ENCODE assay signal across 12 cellular contexts in genomic region chr14:67766035-67766680, GRCh38. TPM values are rescaled to one million over a fixed set of nuclear protein-coding genes. Genes with fewer than 3 reads are reported as not detected.
DNase-seq lines count a peak whose midpoint lies in the region; ATAC-seq, FAIRE-seq and TF ChIP-seq lines count a peak whose summit lies in the region.
"Had no signal": no experiment of that assay in that cellular context is flagged by ENCODE, and none has a peak within 500 bp of the region (broad histone marks: within the 10 kb centered on the region; RNA-seq: fewer than 3 reads in every experiment).

No MANE protein-coding gene starts in this region.

- peaks cover 0 to 79% of the 10 kb centered on the region in 2 donors for H3K36me3 ChIP-seq in adrenal gland (replicated peaks in 1 of 2)
- peaks cover 75% of the 10 kb centered on the region for H3K36me3 ChIP-seq in osteoblast (ENCODE audit: insufficient read depth, low read length)

- no peaks in the 10 kb centered on the region for H4K20me1 ChIP-seq in osteoblast (ENCODE audit: insufficient read depth, low read length)

- ATAC-seq in Right ventricle myocardium inferior (peak; percentile 43), HG03025 (IDR thresholded peaks at IDR 0.05; ENCODE audit: low FRiP score, unreplicated experiment) (no peak)

- peaks cover 11% of the 10 kb centered on the region for H3K4me1 Mint-ChIP-seq in mesothelial cell of epicardium

- in situ Hi-C loops in GM13977 (cut with MboI; ENCODE audit: low pct_unique_long_range_greater_than_20kb, low sequenced_read_pairs, unreplicated experiment), result no loop called here

- TF ChIP-seq CTCF in adrenal gland (IDR thresholded peaks at IDR 0.05) (no peak), mesothelial cell of epicardium (IDR thresholded peaks at IDR 0.05; ENCODE audit: unreplicated experiment) (no peak), osteoblast (IDR thresholded peaks at IDR 0.05; ENCODE audit: extremely low read depth, low read depth, low read length) (no peak), GM13977 (IDR thresholded peaks at IDR 0.05; ENCODE audit: extremely low read depth, insufficient read depth, missing control alignments) (no peak)

- peak overlapping the region; percentile 32 for H3K27ac Mint-ChIP-seq in mesothelial cell of epicardium

- no peaks in the 10 kb centered on the region for H3K79me2 ChIP-seq in osteoblast (ENCODE audit: insufficient read depth, low read length)

- TF ChIP-seq POLR2A in adrenal gland (IDR thresholded peaks at IDR 0.05), result no peak
- TF ChIP-seq POLR2A in GM12892 (IDR thresholded peaks at IDR 0.05; ENCODE audit: low read depth, low read length), result no peak

- no peaks in the 10 kb centered on the region for H3K9me3 Mint-ChIP-seq in mesothelial cell of epicardium

- peaks cover 35% of the 10 kb centered on the region for H3K36me3 Mint-ChIP-seq in mesothelial cell of epicardium

- H3K9me3 ChIP-seq in adrenal gland (replicated peaks in 1 of 3), result no peaks in the 10 kb centered on the region
- no peaks in the 10 kb centered on the region for H3K9me3 ChIP-seq in osteoblast (ENCODE audit: low read depth, low read length)
- H3K9me3 ChIP-seq: sigmoid colon had no signal

- no peaks in the 10 kb centered on the region for H3K4me1 ChIP-seq in adrenal gland (replicated peaks in 1 of 2)
- H3K4me1 ChIP-seq in osteoblast (ENCODE audit: insufficient read depth, low read length), result no peaks in the 10 kb centered on the region
- H3K4me1 ChIP-seq: sigmoid colon had no signal

- H3K27ac ChIP-seq in adrenal gland (no peak overlapping the region), osteoblast (ENCODE audit: low read depth, low read length) (no peak overlapping the region)
- H3K27ac ChIP-seq: KMS-11, sigmoid colon had no signal

- intact Hi-C loops in Right ventricle myocardium inferior (cut with DNase I) (no loop called here), cardiac septum (cut with DNase I) (no loop called here), adrenal gland (cut with DNase I) (no loop called here)

- whole genome bisulfite sequencing in adrenal gland, 4 donors, result 70 to 79% (median 71%) methylated on average over 5 to 10 of the region's 10 CpGs

- H3K27me3 Mint-ChIP-seq in mesothelial cell of epicardium (ENCODE audit: low read depth), result no peaks in the 10 kb centered on the region

- H3K4me3 Mint-ChIP-seq in mesothelial cell of epicardium, result no peak overlapping the region

- H3K4me3 ChIP-seq in adrenal gland (no peak overlapping the region), osteoblast (ENCODE audit: insufficient read depth, low read length) (no peak overlapping the region)
- H3K4me3 ChIP-seq: sigmoid colon had no signal

- H2AFZ ChIP-seq in osteoblast (ENCODE audit: low read length), result no peak overlapping the region

- no peak for FAIRE-seq in GM12892 (lab: Jason Lieb, UNC)

- no peak overlapping the region for H3K4me2 ChIP-seq in osteoblast (ENCODE audit: insufficient read depth, low read length)
- H3K4me2 ChIP-seq: KMS-11 had no signal

- H3K27me3 ChIP-seq in adrenal gland (no peaks in the 10 kb centered on the region), osteoblast (ENCODE audit: insufficient read depth, low read length) (no peaks in the 10 kb centered on the region)
- H3K27me3 ChIP-seq: sigmoid colon had no signal

- no peak for DNase-seq in Right ventricle myocardium inferior (ENCODE audit: missing footprints)
- no peak for DNase-seq in cardiac septum (ENCODE audit: low spot score)
- DNase-seq in adrenal gland, result peak in 4 of 7 donors; percentile 4 to 19 (median 16)
- DNase-seq in mesothelial cell of epicardium (ENCODE audit: low spot score in 2 of 2, unreplicated experiment in 2 of 2), result no peak
- DNase-seq in osteoblast (ENCODE audit: insufficient read length, low spot score, missing footprints), result no peak
- no peak for DNase-seq in GM12892 (ENCODE audit: insufficient read length)
- DNase-seq in GM13977 (ENCODE audit: low spot score), result no peak
- DNase-seq: DMS79 treated with DMSO at 0.1 percent for 48 hours; effector CD8-positive, alpha-beta T cell; sigmoid colon had no signal

RNA-seq across cellular contexts. Expression of gene ZFYVE26, which starts 50.2 kb away (rescaled TPM):
- total RNA-seq in Right ventricle myocardium inferior (14.1 TPM), cardiac septum (11.2 TPM), adrenal gland (10 to 100 TPM; 19.6 to 33.6 (median 28.0) TPM), mesothelial cell of epicardium (31.3 to 36.1 TPM (median 32.9 TPM) in 3 replicates), osteoblast (37.6 and 43.0 TPM in 2 replicates)
- polyA plus RNA-seq in adrenal gland, result 10 to 100 TPM in 2 of 3 donors, 1 to 10 TPM in 1; 6.6 to 14.0 (median 13.4) TPM
- polyA plus RNA-seq in GM12892 (2012; ENCODE audit: missing spikeins), result 7.4 TPM

RNA-seq across cellular contexts. Expression of gene RAD51B, which starts 53.4 kb away (rescaled TPM):
- total RNA-seq in Right ventricle myocardium inferior (4.1 TPM), cardiac septum (3.8 TPM), adrenal gland (10 to 100 TPM in 6 of 8 donors, 1 to 10 TPM in 2; 3.3 to 24.6 (median 13.8) TPM), mesothelial cell of epicardium (34.7 to 38.5 TPM (median 34.8 TPM) in 3 replicates), osteoblast (13.8 and 22.4 TPM in 2 replicates)
- polyA plus RNA-seq in adrenal gland, result 1 to 10 TPM; 2.3 to 5.3 (median 3.1) TPM
- 19.6 TPM for polyA plus RNA-seq in GM12892 (2012; ENCODE audit: missing spikeins)

Comparison
In these comparisons a context has a peak if more than half of its experiments do, and no peak if none do; other contexts are left out.
1. DNase-seq: peak in adrenal gland (4 of 7); none in Right ventricle myocardium inferior (single experiment), cardiac septum (single experiment), mesothelial cell of epicardium (0 of 2), osteoblast (single experiment), GM12892 (single experiment) and GM13977 (single experiment).